In the genomic region with DNA sequence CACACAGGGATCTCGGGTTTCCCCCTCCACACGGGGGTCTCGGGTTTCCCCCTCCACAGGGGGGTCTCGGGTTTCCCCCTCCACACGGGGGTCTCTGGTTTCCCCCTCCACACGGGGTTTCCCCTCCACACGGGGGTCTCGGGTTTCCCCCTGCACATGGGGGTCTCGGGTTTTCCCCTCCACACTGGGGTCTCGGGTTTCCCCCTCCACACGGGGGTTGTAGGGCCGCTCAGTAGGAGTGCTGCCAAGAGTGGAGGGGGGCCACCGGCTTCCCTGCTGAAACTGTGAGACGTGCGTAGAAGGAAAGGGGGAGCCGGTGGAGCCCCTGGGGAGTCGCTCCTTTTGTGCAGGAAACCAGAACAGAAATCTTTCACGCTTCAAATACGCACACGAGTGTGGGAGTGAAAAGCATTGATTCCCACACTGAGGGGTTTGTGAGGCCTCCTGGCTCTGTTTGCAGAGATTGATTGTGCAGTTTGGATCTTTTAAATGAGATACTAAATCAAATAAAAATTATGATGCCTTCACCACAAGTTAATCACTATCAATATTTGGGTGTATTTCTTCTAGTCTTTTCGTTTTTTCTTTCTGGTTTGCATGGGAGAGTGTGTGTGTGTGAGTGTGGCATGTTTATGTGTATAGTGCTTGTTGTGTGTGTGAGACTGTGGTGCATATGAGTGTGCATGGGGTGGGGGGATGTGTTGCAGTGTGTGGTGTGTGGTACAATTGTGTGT, we compare ENCODE assay signal across 25 cellular contexts. TPM values are rescaled to one million over a fixed set of nuclear protein-coding genes. Genes with fewer than 3 reads are reported as not detected.
DNase-seq lines count a peak whose midpoint lies in the region; ATAC-seq, FAIRE-seq and TF ChIP-seq lines count a peak whose summit lies in the region.
"Had no signal": no experiment of that assay in that cellular context is flagged by ENCODE, and none has a peak within 500 bp of the region (broad histone marks: within the 10 kb centered on the region; RNA-seq: fewer than 3 reads in every experiment).

No MANE protein-coding gene starts in this region.

- no peaks in the 10 kb centered on the region; a peak in 1 of 22 replicates for H3K9me3 ChIP-seq in BLaER1 treated with 17β-estradiol and CSF1 and Interleukin-3, amounts not matched to agents 10 nM and 100 nM (replicated peaks in 1 of 11)
- H3K9me3 ChIP-seq in pancreas: no peaks in the 10 kb centered on the region

- no peaks in the 10 kb centered on the region for H3K79me1 ChIP-seq in mesendoderm (ENCODE audit: low read length)

- FAIRE-seq in pancreas (lab: Jason Lieb, UNC): no peak
- FAIRE-seq: endothelial cell of umbilical vein had no signal

- peak overlapping the region; percentile 72 for H2AK5ac ChIP-seq in mesendoderm (ENCODE audit: low read length)

- TF ChIP-seq POLR2A in lower leg skin (IDR thresholded peaks at IDR 0.05): no peak

- peaks cover 0 to 56% (median 21%) of the 10 kb centered on the region in 11 experiments; a peak in 17 of 22 replicates for H3K36me3 ChIP-seq in BLaER1 treated with 17β-estradiol and CSF1 and Interleukin-3, amounts not matched to agents 10 nM and 100 nM
- H3K36me3 ChIP-seq in mesendoderm (ENCODE audit: control insufficient read depth, insufficient read depth, low read length) (no peaks in the 10 kb centered on the region), pancreas (peaks cover 0 to 5% (median 0%) of the 10 kb centered on the region in 3 donors)

- peak overlapping the region in 3 of 11 experiments; percentile 14 to 34 (median 25); a peak in 1 of 22 replicates for H3K9ac ChIP-seq in BLaER1 treated with 17β-estradiol and CSF1 and Interleukin-3, amounts not matched to agents 10 nM and 100 nM
- H3K9ac ChIP-seq in mesendoderm (ENCODE audit: low read length): peak overlapping the region; percentile 22

- no peaks in the 10 kb centered on the region for H3K79me2 ChIP-seq in mesendoderm (ENCODE audit: control insufficient read depth, insufficient read depth, low read length)

- no peak overlapping the region for H3K4ac ChIP-seq in mesendoderm (ENCODE audit: low read depth, low read length)

- H2BK5ac ChIP-seq in mesendoderm (ENCODE audit: low read length): peak overlapping the region; percentile 51

- WGBS in mesendoderm (ENCODE audit: extremely low coverage, insufficient coverage, low lambda C conversion rate): no CpG with 5 or more reads among the region's 21 CpGs
- 72 to 73% methylated on average over 20 to 21 of the region's 21 CpGs for WGBS in pancreas, 2 donors
- WGBS in lower leg skin, 2 donors: 69 to 71% methylated on average over 17 to 21 of the region's 21 CpGs

- H3K4me2 ChIP-seq in BLaER1 treated with 17β-estradiol and CSF1 and Interleukin-3, amounts not matched to agents 10 nM and 100 nM: peak overlapping the region; percentile 30 to 97 (median 90)
- H3K4me2 ChIP-seq in mesendoderm (ENCODE audit: low read length): no peak overlapping the region
- H3K4me2 ChIP-seq: hepatocyte had no signal

- no peak overlapping the region for H3K23ac ChIP-seq in mesendoderm (ENCODE audit: low read length)

- peaks cover 39 to 75% (median 56%) of the 10 kb centered on the region in 11 experiments for H3K27me3 ChIP-seq in BLaER1 treated with 17β-estradiol and CSF1 and Interleukin-3, amounts not matched to agents 10 nM and 100 nM
- H3K27me3 ChIP-seq in mesendoderm (ENCODE audit: insufficient read depth, low read length, poor library complexity) (no peaks in the 10 kb centered on the region), pancreas (no peaks in the 10 kb centered on the region)
- H3K27me3 ChIP-seq: hepatocyte had no signal

- TF ChIP-seq CTCF in pancreas (IDR thresholded peaks at IDR 0.05) (no peak), lower leg skin (IDR thresholded peaks at IDR 0.05) (no peak)

- no peak overlapping the region for H3K27ac ChIP-seq in BLaER1 treated with 17β-estradiol and CSF1 and Interleukin-3, amounts not matched to agents 10 nM and 100 nM
- H3K27ac ChIP-seq in mesendoderm (ENCODE audit: low read depth, low read length) (no peak overlapping the region), pancreas (no peak overlapping the region)
- H3K27ac ChIP-seq: hepatocyte had no signal

- peaks cover 78 to 96% (median 87%) of the 10 kb centered on the region in 11 experiments for H4K20me1 ChIP-seq in BLaER1 treated with 17β-estradiol and CSF1 and Interleukin-3, amounts not matched to agents 10 nM and 100 nM

- ATAC-seq in GM19463 (IDR thresholded peaks at IDR 0.05; ENCODE audit: unreplicated experiment) (peak; percentile 61), GM18909 (IDR thresholded peaks at IDR 0.05; ENCODE audit: poor library complexity, unreplicated experiment) (no peak), pancreas (no peak), GM19351 (IDR thresholded peaks at IDR 0.05; ENCODE audit: unreplicated experiment) (no peak)
- ATAC-seq: activated CD8-positive, alpha-beta T cell treated with anti-CD3 and anti-CD28 coated beads for 36 hours; right cardiac atrium had no signal

- no peak overlapping the region for H4K5ac ChIP-seq in mesendoderm (ENCODE audit: low read length)

- H2BK120ac ChIP-seq in mesendoderm (ENCODE audit: low read depth, low read length): no peak overlapping the region

- peaks cover 8 to 62% (median 37%) of the 10 kb centered on the region in 10 experiments for H3K4me1 ChIP-seq in BLaER1 treated with 17β-estradiol and CSF1 and Interleukin-3, amounts not matched to agents 10 nM and 100 nM
- peaks cover 2% of the 10 kb centered on the region for H3K4me1 ChIP-seq in mesendoderm (ENCODE audit: control insufficient read depth, low read depth, low read length)
- no peaks in the 10 kb centered on the region for H3K4me1 ChIP-seq in pancreas

- H3K56ac ChIP-seq in mesendoderm (ENCODE audit: low read length): peak overlapping the region; percentile 62

- H3K18ac ChIP-seq in mesendoderm (ENCODE audit: low read length): no peak overlapping the region

- DNase-seq in NCI-H2171 treated with DMSO at 0.1 percent for 48 hours (lab: John Stamatoyannopoulos, UW) (peak; percentile 78), mesendoderm (no peak), pancreas (no peak), lower leg skin (ENCODE audit: low spot score in 2 of 2) (no peak)
- DNase-seq: activated CD4-positive, CD25-positive, alpha-beta regulatory T cell; activated naive CD4-positive, alpha-beta T cell treated with anti-CD3 and anti-CD28 coated beads, Interleukin-2, amount 50 U/mL, for 16 hours; activated T-cell treated with anti-CD3 and anti-CD28 coated beads, Interleukin-2, amount 50 U/mL, for 24 hours; aorta; caudate nucleus; DMS153; GDM1; Kasumi-1; NCI-H1092; NCI-H2029; NCI-H510A; nucleus accumbens; RPMI8226 had no signal

- H2BK15ac ChIP-seq in mesendoderm (replicated peaks; ENCODE audit: low read depth): no peak overlapping the region

- no peak overlapping the region for H4K8ac ChIP-seq in mesendoderm (ENCODE audit: low read depth, low read length)

- intact Hi-C loops in pancreas (cut with DNase I) (loop anchor here in 1 of 3 donors (10.0 kb wide), 1 partner anchor 153 kb away; no protein-coding TSS in a partner anchor), lower leg skin (cut with DNase I; ENCODE audit: low total_unique reads) (no loop called here)

- H3K4me3 ChIP-seq in BLaER1 treated with 17β-estradiol and CSF1 and Interleukin-3, amounts not matched to agents 10 nM and 100 nM: 0 out of 20 replicates have a peak overlapping the region, but pooled peaks of 3 of the 10 experiments have one; percentile 2 to 16 (median 7)
- H3K4me3 ChIP-seq in mesendoderm (ENCODE audit: low read length) (no peak overlapping the region), pancreas (no peak overlapping the region), lower leg skin (ENCODE audit: low read depth, poor library complexity, severe bottlenecking) (no peak overlapping the region)
- H3K4me3 ChIP-seq: hepatocyte had no signal

RNA-seq across cellular contexts. Expression of gene TRAPPC10, which starts 54.3 kb away (rescaled TPM):
- polyA plus RNA-seq in mesendoderm (2013, experiment 1 of 2): 21.4 TPM
- polyA plus RNA-seq in mesendoderm (2013, experiment 2 of 2): 19.9 TPM
- total RNA-seq in pancreas: 10 to 100 TPM in 5 of 6 donors, 1 to 10 TPM in 1; 8.9 to 19.1 (median 12.3) TPM
- polyA plus RNA-seq in pancreas: 1 to 10 TPM; 7.2 to 7.8 TPM
- 10 to 100 TPM; 20.9 to 31.9 (median 31.2) TPM for total RNA-seq in lower leg skin
